ENCODE assay signal across 17 cellular contexts in the genomic region with DNA sequence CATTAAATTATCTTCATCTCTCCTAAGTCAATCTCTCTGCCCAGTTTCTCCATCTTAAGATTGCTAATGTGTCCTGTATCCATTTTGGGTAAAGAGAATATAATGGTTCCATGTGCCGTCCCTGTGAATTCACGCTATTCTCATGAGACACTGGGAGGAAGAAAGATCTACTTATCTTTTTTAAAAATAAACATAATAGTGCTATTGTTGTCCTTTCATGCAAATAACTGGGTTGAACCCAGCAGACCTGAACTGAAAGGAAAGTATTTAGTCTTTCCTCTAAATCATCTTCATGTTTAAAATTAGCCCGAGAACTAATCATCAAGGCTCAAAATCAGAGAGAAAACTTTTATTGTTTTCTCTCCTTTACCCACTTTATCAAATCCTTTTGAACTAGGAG. TPM values are rescaled to one million over a fixed set of nuclear protein-coding genes. Genes with fewer than 3 reads are reported as not detected.
DNase-seq lines count a peak whose midpoint lies in the region; ATAC-seq and TF ChIP-seq lines count a peak whose summit lies in the region.
"Had no signal": no experiment of that assay in that cellular context is flagged by ENCODE, and none has a peak within 500 bp of the region (broad histone marks: within the 10 kb centered on the region; RNA-seq: fewer than 3 reads in every experiment).

No MANE protein-coding gene starts in this region.

- no peak overlapping the region for H3K27ac ChIP-seq in CD4-positive, alpha-beta T cell (ENCODE audit: low read depth, low read length)
- H3K27ac ChIP-seq: lower lobe of right lung had no signal

- H3K4me3 Mint-ChIP-seq in CD4-positive, alpha-beta T cell: peak overlapping the region; percentile 67

- POLR2A ChIA-PET in CD4-positive, alpha-beta T cell (lab: Charles Lee): interaction anchor here (0.7 to 2.1 kb wide), 4 partner anchors 22 to 159 kb away, joined by 3 to 14 read pairs (median 4); a partner anchor contains a TSS

- H3K9me3 Mint-ChIP-seq in CD4-positive, alpha-beta T cell: no peaks in the 10 kb centered on the region
- peaks cover 0 to 3% of the 10 kb centered on the region in 2 donors for H3K9me3 Mint-ChIP-seq in activated naive CD4-positive, alpha-beta T cell treated with anti-CD3 and anti-CD28 coated beads, Interleukin-2, amount 50 U/mL, for 72 hours

- CTCF ChIA-PET in CD4-positive, alpha-beta T cell (lab: Charles Lee): interaction anchor here (1.2 to 1.4 kb wide), 2 partner anchors 16 to 18 kb away, joined by 3 read pairs; no protein-coding TSS in a partner anchor

- H3K36me3 Mint-ChIP-seq in CD4-positive, alpha-beta T cell (ENCODE audit: low read depth): peaks cover 90% of the 10 kb centered on the region
- peaks cover 44 to 88% of the 10 kb centered on the region in 2 donors for H3K36me3 Mint-ChIP-seq in activated naive CD4-positive, alpha-beta T cell treated with anti-CD3 and anti-CD28 coated beads, Interleukin-2, amount 50 U/mL, for 72 hours

- ATAC-seq in CD4-positive, alpha-beta T cell (ENCODE audit: poor library complexity): no peak
- peak; percentile 32 for ATAC-seq in GM18498 (IDR thresholded peaks at IDR 0.05; ENCODE audit: unreplicated experiment)
- ATAC-seq in HG03520 (IDR thresholded peaks at IDR 0.05; ENCODE audit: unreplicated experiment): peak; percentile 30
- ATAC-seq in activated naive CD4-positive, alpha-beta T cell treated with anti-CD3 and anti-CD28 coated beads, Interleukin-2, amount 50 U/mL, for 72 hours: no peak
- ATAC-seq: HepG2, lower lobe of right lung had no signal

- H3K4me1 Mint-ChIP-seq in CD4-positive, alpha-beta T cell (ENCODE audit: low read depth): peaks cover 96% of the 10 kb centered on the region

- DNase-seq in CD4-positive, alpha-beta T cell: no peak
- DNase-seq in activated naive CD4-positive, alpha-beta T cell treated with anti-CD3 and anti-CD28 coated beads, Interleukin-2, amount 50 U/mL, for 72 hours (ENCODE audit: low spot score in 2 of 2): no peak
- DNase-seq in NCI-H1105 treated with DMSO at 0.1 percent for 48 hours (lab: John Stamatoyannopoulos, UW) (no peak), NCI-H2029 treated with DMSO at 0.1 percent for 48 hours (lab: John Stamatoyannopoulos, UW) (no peak), UCSD-AML1 (lab: John Stamatoyannopoulos, UW; ENCODE audit: unreplicated experiment) (no peak), COR-L47 (lab: John Stamatoyannopoulos, UW) (no peak)
- DNase-seq: erythroblast, lower lobe of right lung, NCI-H146, NCI-H774, SIG-M5 had no signal

- H3K27me3 ChIP-seq in CD4-positive, alpha-beta T cell (ENCODE audit: control insufficient read depth, insufficient read depth, low read length): no peaks in the 10 kb centered on the region

- intact Hi-C loops in CD4-positive, alpha-beta T cell (cut with DNase I, micrococcal nuclease): loop anchor here in 1 of 2 experiments (5.0 kb wide), 1 partner anchor 143 kb away; no protein-coding TSS in a partner anchor

- no peak for TF ChIP-seq CTCF in CD4-positive, alpha-beta T cell (IDR thresholded peaks at IDR 0.05)

- H3K27me3 Mint-ChIP-seq in CD4-positive, alpha-beta T cell: no peaks in the 10 kb centered on the region

- H3K9me3 ChIP-seq in CD4-positive, alpha-beta T cell (ENCODE audit: control insufficient read depth, low read length): no peaks in the 10 kb centered on the region
- H3K9me3 ChIP-seq: HAP-1, lower lobe of right lung had no signal

- H3K27ac Mint-ChIP-seq in CD4-positive, alpha-beta T cell: peak overlapping the region; percentile 97
- H3K27ac Mint-ChIP-seq in activated naive CD4-positive, alpha-beta T cell treated with anti-CD3 and anti-CD28 coated beads, Interleukin-2, amount 50 U/mL, for 72 hours: peak overlapping the region; percentile 95 to 100

RNA-seq across cellular contexts. Expression of a gene that starts 22.4 kb away (rescaled TPM):
- 10 to 100 TPM; 39.4 to 39.8 TPM for total RNA-seq in CD4-positive, alpha-beta T cell
- 10 to 100 TPM; 84.3 to 96.3 TPM for total RNA-seq in activated naive CD4-positive, alpha-beta T cell treated with anti-CD3 and anti-CD28 coated beads, Interleukin-2, amount 50 U/mL, for 72 hours
- total RNA-seq: cerebellum, HepG2, skeletal muscle tissue had no signal

RNA-seq across cellular contexts. Expression of a gene that starts 45.2 kb away (rescaled TPM):
- total RNA-seq in CD4-positive, alpha-beta T cell: 10 to 100 TPM; 32.7 to 36.9 TPM
- total RNA-seq in activated naive CD4-positive, alpha-beta T cell treated with anti-CD3 and anti-CD28 coated beads, Interleukin-2, amount 50 U/mL, for 72 hours: 10 to 100 TPM; 14.9 to 37.0 TPM
- total RNA-seq: HepG2 had no signal

Comparison
In these comparisons a context has a peak if more than half of its experiments do, and no peak if none do; other contexts are left out.
1. ATAC-seq: peak in GM18498 (single experiment) and HG03520 (single experiment); none in CD4-positive, alpha-beta T cell (single experiment) and activated naive CD4-positive, alpha-beta T cell treated with anti-CD3 and anti-CD28 coated beads, Interleukin-2, amount 50 U/mL, for 72 hours (0 of 2).